8 cellular contexts compared by ENCODE assay signal in the genomic region with DNA sequence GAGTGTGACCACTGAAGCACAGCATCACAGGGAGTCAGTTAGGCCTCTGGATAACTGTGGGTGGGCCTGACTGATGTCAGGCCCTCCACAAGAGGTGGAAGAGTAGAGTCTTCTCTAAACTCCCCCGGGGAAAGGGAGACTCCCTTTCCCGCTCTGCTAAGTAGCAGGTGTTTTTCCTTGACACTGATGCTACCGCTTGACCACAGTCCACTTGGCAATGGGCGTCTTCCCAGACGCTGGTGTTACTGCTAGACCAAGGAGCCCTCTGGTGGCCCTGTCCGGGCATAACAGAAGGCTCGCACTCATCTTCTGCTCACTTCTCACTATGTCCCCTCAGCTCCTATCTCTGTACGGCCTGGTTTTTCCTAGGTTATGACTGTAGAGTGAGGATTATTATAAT.
DNase-seq lines count a peak whose midpoint lies in the region; ATAC-seq and TF ChIP-seq lines count a peak whose summit lies in the region.
"Not testable (repeated sequence)": the region's sequence is repeated elsewhere in the genome, so short reads cannot be mapped to it uniquely, and the experiment has no call there.

No MANE protein-coding gene starts in this region.

- not testable (repeated sequence) for H3K27ac ChIP-seq in OCI-LY1 (ENCODE audit: low read depth, low read length, poor library complexity, severe bottlenecking); mammary epithelial cell (ENCODE audit: insufficient read depth, low read depth, low read length); osteoblast (ENCODE audit: low read depth, low read length)

- H3K4me3 Mint-ChIP-seq in WTC11, result not testable (repeated sequence)

- not testable (repeated sequence) for H3K9ac ChIP-seq in OCI-LY1 (ENCODE audit: low read length); mammary epithelial cell (ENCODE audit: insufficient read depth, low read length)

- peaks cover 12% of the 10 kb centered on the region for H3K27me3 Mint-ChIP-seq in WTC11 (ENCODE audit: low read depth)

- BruUV-seq in mammary epithelial cell (replicated peaks; lab: Mats Ljungman, UMichigan), result not testable (repeated sequence)

- H3K9me2 ChIP-seq in OCI-LY1 (ENCODE audit: low read depth, low read length), result not testable (repeated sequence)

- not testable (repeated sequence) for H3K27ac Mint-ChIP-seq in WTC11

- ATAC-seq in WTC11, result not testable (repeated sequence)

- WGBS in mammary epithelial cell (ENCODE audit: low coverage, missing lambda C conversion rate), result 86% methylated on average over 7 of the region's 8 CpGs

- intact Hi-C loops in mammary epithelial cell (cut with micrococcal nuclease), result loop anchor here (5.0 kb wide), 1 partner anchor 75 kb away; the partner anchor contains the start of gene ZNF92

- peaks cover 72% of the 10 kb centered on the region for H3K9me3 Mint-ChIP-seq in WTC11

- not testable (repeated sequence) for DNase-seq in BJ (ENCODE audit: low read depth); GM12864 (ENCODE audit: low read depth); mammary epithelial cell; osteoblast (ENCODE audit: insufficient read length, low spot score, missing footprints)
- peak; percentile 42 for DNase-seq in KBM-7
- peak; percentile 72 for DNase-seq in WTC11 (ENCODE audit: low spot score)
- DNase-seq in foreskin fibroblast, result peak in 1 of 2 donors; percentile 1

- CTCF ChIA-PET in BJ (lab: Yijun Ruan, JAX); mammary epithelial cell (lab: Charles Lee; ENCODE audit: low non-redundant PET): not testable (repeated sequence)
- CTCF ChIA-PET in WTC11 (lab: Charles Lee), result interaction anchor here (0.6 to 1.5 kb wide), 2 partner anchors 8 to 231 kb away, joined by 3 to 4 read pairs; no protein-coding TSS in a partner anchor

- not testable (repeated sequence) for H3K36me3 ChIP-seq in BJ (ENCODE audit: control insufficient read depth, insufficient read depth, low read length); OCI-LY1 (ENCODE audit: insufficient read depth, low read length); mammary epithelial cell (ENCODE audit: insufficient read depth, low read length); osteoblast (ENCODE audit: insufficient read depth, low read length)

- not testable (repeated sequence) for H3K4me3 ChIP-seq in BJ (ENCODE audit: low read depth, low read length); GM12864 (ENCODE audit: low read depth, low read length); OCI-LY1 (ENCODE audit: low read depth, low read length, poor library complexity, severe bottlenecking); mammary epithelial cell (replicated peaks in 1 of 3; ENCODE audit: insufficient read depth in 1 of 3, low read depth in 2 of 3, low read length in 3 of 3); foreskin fibroblast (ENCODE audit: low read depth in 1 of 2, low read length in 2 of 2); osteoblast (ENCODE audit: insufficient read depth, low read length)

- H3K36me3 Mint-ChIP-seq in WTC11, result peaks cover 34% of the 10 kb centered on the region

- H3K4me2 ChIP-seq in OCI-LY1 (ENCODE audit: low read length); mammary epithelial cell (ENCODE audit: insufficient read depth, low read depth, low read length); osteoblast (ENCODE audit: insufficient read depth, low read length): not testable (repeated sequence)

- dilution Hi-C loops in mammary epithelial cell (cut with HindIII; ENCODE audit: low sequenced_read_pairs), result not testable (repeated sequence)

- POLR2A ChIA-PET in BJ (lab: Charles Lee); WTC11 (lab: Charles Lee): not testable (repeated sequence)

- not testable (repeated sequence) for H3K27me3 ChIP-seq in BJ (ENCODE audit: control insufficient read depth, insufficient read depth, low read length); OCI-LY1 (ENCODE audit: insufficient read depth, low read length); mammary epithelial cell (ENCODE audit: insufficient read depth, low read length); osteoblast (ENCODE audit: insufficient read depth, low read length)

- H3K9me3 ChIP-seq in OCI-LY1 (ENCODE audit: low read length), result peaks cover 11% of the 10 kb centered on the region
- not testable (repeated sequence) for H3K9me3 ChIP-seq in mammary epithelial cell (replicated peaks; ENCODE audit: insufficient read depth, low read length); osteoblast (ENCODE audit: low read depth, low read length)

- peak; percentile 35 for TF ChIP-seq CTCF in BJ (IDR thresholded peaks at IDR 0.05; ENCODE audit: insufficient read depth, low read depth, low read length)
- TF ChIP-seq CTCF in GM12864 (IDR thresholded peaks at IDR 0.05; ENCODE audit: low read depth, low read length, missing control alignments), result peak; percentile 49
- TF ChIP-seq CTCF in OCI-LY1 (IDR thresholded peaks at IDR 0.05; ENCODE audit: low read length), result peak; percentile 48
- TF ChIP-seq CTCF in WTC11 (IDR thresholded peaks at IDR 0.05), result not testable (repeated sequence)
- peak; percentile 16 to 42 for TF ChIP-seq CTCF in mammary epithelial cell (conservative IDR thresholded peaks at IDR 0.05 in 1 of 2, IDR thresholded peaks at IDR 0.05 in 1 of 2; ENCODE audit: extremely low read depth in 1 of 2, insufficient read depth in 1 of 2, low read depth in 1 of 2, low read length in 2 of 2)
- TF ChIP-seq CTCF in foreskin fibroblast (IDR thresholded peaks at IDR 0.05; ENCODE audit: low read depth, low read length), result peak; percentile 17
- TF ChIP-seq CTCF in osteoblast (IDR thresholded peaks at IDR 0.05; ENCODE audit: extremely low read depth, low read depth, low read length), result peak; percentile 20

- in situ Hi-C loops in KBM-7 (cut with MboI; ENCODE audit: low pct_unique_long_range_greater_than_20kb, low sequenced_read_pairs); mammary epithelial cell (cut with MboI; ENCODE audit: low sequenced_read_pairs in 2 of 2): not testable (repeated sequence)

- H3F3A ChIP-seq in OCI-LY1 (ENCODE audit: insufficient read depth, low read length), result not testable (repeated sequence)

- not testable (repeated sequence) for H3K4me1 Mint-ChIP-seq in WTC11

- H3K4me1 ChIP-seq in OCI-LY1 (ENCODE audit: insufficient read depth, low read length, severe bottlenecking) (peaks cover 41% of the 10 kb centered on the region), mammary epithelial cell (ENCODE audit: insufficient read depth, low read length) (peaks cover 16% of the 10 kb centered on the region)
- not testable (repeated sequence) for H3K4me1 ChIP-seq in osteoblast (ENCODE audit: insufficient read depth, low read length)

- not testable (repeated sequence) for H3K79me2 ChIP-seq in OCI-LY1 (ENCODE audit: insufficient read depth, low read length); mammary epithelial cell (ENCODE audit: insufficient read depth, low read length); osteoblast (ENCODE audit: insufficient read depth, low read length)

- H4K20me1 ChIP-seq in OCI-LY1 (ENCODE audit: insufficient read depth, low read length); mammary epithelial cell (ENCODE audit: insufficient read depth, low read length); osteoblast (ENCODE audit: insufficient read depth, low read length): not testable (repeated sequence)

- not testable (repeated sequence) for H2AFZ ChIP-seq in OCI-LY1 (ENCODE audit: low read length); mammary epithelial cell (ENCODE audit: low read depth, low read length); osteoblast (ENCODE audit: low read length)
